Comparison of ENCODE assay signal across 8 cellular contexts in genomic region chr15:75455982-75456531, GRCh38. TPM values are rescaled to one million over a fixed set of nuclear protein-coding genes. Genes with fewer than 3 reads are reported as not detected.
DNase-seq lines count a peak whose midpoint lies in the region; ATAC-seq lines count a peak whose summit lies in the region.

No MANE protein-coding gene starts in this region.

- H3K4me1 Mint-ChIP-seq in activated T-cell treated with anti-CD3 and anti-CD28 coated beads, Interleukin-2, amount 50 U/mL, for 72 hours (ENCODE audit: low read depth), result peaks cover 18% of the 10 kb centered on the region

- H3K36me3 Mint-ChIP-seq in activated T-cell treated with anti-CD3 and anti-CD28 coated beads, Interleukin-2, amount 50 U/mL, for 72 hours (ENCODE audit: insufficient read depth in 2 of 2), result peaks cover 2 to 3% of the 10 kb centered on the region in 2 donors

- ATAC-seq in activated T-cell treated with anti-CD3 and anti-CD28 coated beads, Interleukin-2, amount 50 U/mL, for 72 hours (replicated peaks in 1 of 2), result no peak
- ATAC-seq in GM21825 (IDR thresholded peaks at IDR 0.05; ENCODE audit: unreplicated experiment), result no peak
- ATAC-seq in GM21390 (IDR thresholded peaks at IDR 0.05; ENCODE audit: unreplicated experiment), result no peak

- no peaks in the 10 kb centered on the region for H3K9me3 Mint-ChIP-seq in activated T-cell treated with anti-CD3 and anti-CD28 coated beads, Interleukin-2, amount 50 U/mL, for 72 hours

- H3K4me3 Mint-ChIP-seq in activated T-cell treated with anti-CD3 and anti-CD28 coated beads, Interleukin-2, amount 50 U/mL, for 72 hours, result peak overlapping the region; percentile 91 to 96

- DNase-seq in activated T-cell treated with anti-CD3 and anti-CD28 coated beads for 24 hours (ENCODE audit: low read depth) (peak; percentile 37), NCI-H526 (lab: John Stamatoyannopoulos, UW) (peak; percentile 38 to 85), fibroblast of peridontal ligament (ENCODE audit: extremely low read depth) (peak; percentile 54), pons (ENCODE audit: low spot score) (peak; percentile 51)
- DNase-seq in activated T-cell treated with anti-CD3 and anti-CD28 coated beads, Interleukin-2, amount 50 U/mL, for 1 hour, result no peak
- DNase-seq in activated T-cell treated with anti-CD3 and anti-CD28 coated beads, Interleukin-2, amount 50 U/mL, for 72 hours, result peak; percentile 74

- no peaks in the 10 kb centered on the region for H3K27me3 Mint-ChIP-seq in activated T-cell treated with anti-CD3 and anti-CD28 coated beads, Interleukin-2, amount 50 U/mL, for 72 hours (ENCODE audit: low read depth)

- peak overlapping the region; percentile 92 for H3K27ac Mint-ChIP-seq in activated T-cell treated with anti-CD3 and anti-CD28 coated beads, Interleukin-2, amount 50 U/mL, for 72 hours

RNA-seq across cellular contexts. Expression of gene SIN3A, which starts 4.6 kb away (rescaled TPM):
- total RNA-seq in activated T-cell treated with anti-CD3 and anti-CD28 coated beads, Interleukin-2, amount 50 U/mL, for 72 hours, result 10 to 100 TPM; 93.1 to 96.4 TPM
